In the genomic region with DNA sequence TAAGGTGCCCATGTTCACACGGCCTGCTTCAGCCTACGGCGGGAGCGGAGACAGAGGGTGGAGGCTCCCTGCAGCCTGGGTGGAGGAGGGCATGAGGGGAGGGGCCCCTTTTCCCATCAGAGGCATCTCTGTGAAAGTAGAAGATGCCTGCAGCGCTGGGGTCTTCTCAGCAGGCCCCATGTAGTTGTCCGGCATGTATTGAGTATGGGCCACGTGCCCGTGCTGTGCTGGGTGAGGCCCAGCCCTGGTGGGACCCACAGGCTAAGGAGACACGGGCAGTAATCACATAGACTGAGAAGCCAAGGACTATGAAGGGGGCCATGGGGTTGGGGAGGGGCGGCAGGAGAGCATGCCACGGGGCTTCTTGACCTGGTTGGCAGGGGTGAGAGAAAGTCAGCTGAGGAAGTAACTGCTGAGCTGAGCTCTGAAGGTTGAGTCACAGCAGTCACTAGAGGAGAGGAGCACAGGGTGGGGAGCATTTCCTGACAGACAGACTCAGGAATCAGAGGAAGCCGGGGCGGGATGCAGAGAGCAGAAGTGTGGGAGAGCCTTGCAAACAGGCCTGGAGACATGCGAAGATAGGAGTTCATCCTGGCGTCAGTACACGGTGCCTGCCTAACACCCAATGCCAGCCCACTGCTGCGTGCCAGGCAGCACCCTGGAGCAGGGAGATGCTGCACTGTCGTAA, we compare ENCODE assay signal across 17 cellular contexts. TPM values are rescaled to one million over a fixed set of nuclear protein-coding genes. Genes with fewer than 3 reads are reported as not detected.
A peak's percentile ranks its signal among the peaks of the same experiment; 100 is the strongest.
DNase-seq lines count a peak whose midpoint lies in the region; TF ChIP-seq lines count a peak whose summit lies in the region.
"Had no signal": no experiment of that assay in that cellular context is flagged by ENCODE, and none has a peak within 500 bp of the region (broad histone marks: within the 10 kb centered on the region; RNA-seq: fewer than 3 reads in every experiment).

No MANE protein-coding gene starts in this region.

- H3K27ac Mint-ChIP-seq in Calu3 (ENCODE audit: unreplicated experiment): no peak overlapping the region
- H3K27ac Mint-ChIP-seq: endodermal cell, natural killer cell had no signal

- no peaks in the 10 kb centered on the region for H3K9me3 Mint-ChIP-seq in Calu3 (ENCODE audit: low read depth, unreplicated experiment)
- H3K9me3 Mint-ChIP-seq: activated T-cell treated with anti-CD3 and anti-CD28 coated beads, Interleukin-2, amount 50 U/mL, for 4 hours; CD4-positive, alpha-beta memory T cell; endodermal cell; natural killer cell had no signal

- H3K27ac ChIP-seq in RWPE1: no peak overlapping the region
- H3K27ac ChIP-seq: ascending aorta had no signal

- intact Hi-C loops in Calu3 (cut with micrococcal nuclease; ENCODE audit: unreplicated experiment): no loop called here

- no TSS peak for BruUV-seq in Calu3 (replicated peaks; lab: Mats Ljungman, UMichigan)

- H3K4me1 Mint-ChIP-seq in Calu3 (ENCODE audit: low read depth, unreplicated experiment): no peaks in the 10 kb centered on the region
- H3K4me1 Mint-ChIP-seq: CD4-positive, alpha-beta memory T cell; endodermal cell had no signal

- H3K4me3 Mint-ChIP-seq in Calu3 (ENCODE audit: low read depth, unreplicated experiment): no peak overlapping the region
- H3K4me3 Mint-ChIP-seq: activated T-cell treated with anti-CD3 and anti-CD28 coated beads, Interleukin-2, amount 50 U/mL, for 4 hours; CD4-positive, alpha-beta memory T cell; endodermal cell; natural killer cell had no signal

- no peaks in the 10 kb centered on the region for H3K27me3 Mint-ChIP-seq in Calu3 (ENCODE audit: unreplicated experiment)
- H3K27me3 Mint-ChIP-seq: CD4-positive, alpha-beta memory T cell had no signal

- POLR2A ChIA-PET in RWPE1 (lab: Yijun Ruan, JAX; ENCODE audit: low non-redundant PET): no interaction called here

- H3K4me3 ChIP-seq in fibroblast of pulmonary artery (replicated peaks; ENCODE audit: low read depth, low read length): no peak overlapping the region
- H3K4me3 ChIP-seq: ascending aorta, MG63 had no signal

- TF ChIP-seq CTCF in fibroblast of pulmonary artery (IDR thresholded peaks at IDR 0.05; ENCODE audit: low read length, missing control alignments) (no peak), RWPE1 (conservative IDR thresholded peaks at IDR 0.05; ENCODE audit: low read depth) (no peak), Calu3 (IDR thresholded peaks at IDR 0.05; ENCODE audit: unreplicated experiment) (no peak)

- DNase-seq in Daoy (ENCODE audit: low read depth) (peak; percentile 23), MV-4-11 (lab: John Stamatoyannopoulos, UW) (peak; percentile 35), fibroblast of pulmonary artery (ENCODE audit: low read depth) (peak; percentile 72), nucleus accumbens (lab: John Stamatoyannopoulos, UW) (peak in 36 of 56 donors; percentile 7 to 86 (median 56)), SW 1271 (lab: John Stamatoyannopoulos, UW) (no peak), RWPE1 (ENCODE audit: low spot score) (no peak), DMS53 treated with DMSO at 0.1 percent for 48 hours (lab: John Stamatoyannopoulos, UW; ENCODE audit: unreplicated experiment) (no peak), Calu3 (no peak)
- DNase-seq: activated CD4-positive, alpha-beta T cell treated with anti-CD3 and anti-CD28 coated beads for 1 hour; activated T-cell treated with anti-CD3 and anti-CD28 coated beads, Interleukin-2, amount 50 U/mL, for 4 hours; CD4-positive, alpha-beta memory T cell; endodermal cell; left colon; MG63; natural killer cell; NK-92 treated with Interleukin-12 subunit alpha and Interleukin-12 subunit beta, amount 100 ng/mL, for 24 hours had no signal

- CTCF ChIA-PET in RWPE1 (lab: Yijun Ruan, JAX): interaction anchor here (0.6 to 1.6 kb wide), 2 partner anchors 266 to 342 kb away, joined by 5 read pairs; no protein-coding TSS in a partner anchor
- CTCF ChIA-PET in Calu3 (lab: Charles Lee): no interaction called here

- H3K36me3 Mint-ChIP-seq in Calu3 (ENCODE audit: insufficient read depth, unreplicated experiment): peaks cover 13% of the 10 kb centered on the region
- H3K36me3 Mint-ChIP-seq: CD4-positive, alpha-beta memory T cell; natural killer cell had no signal

RNA-seq across cellular contexts. Expression of gene PSEN2, which starts 21.6 kb away (rescaled TPM):
- total RNA-seq in Daoy (2014; rRNA removed; shearing (Covaris generic)): 15.7 and 21.8 TPM in 2 replicates
- 24.2 and 26.8 TPM in 2 replicates for total RNA-seq in Calu3 (2022)

RNA-seq across cellular contexts. Expression of gene COQ8A, which starts 48.1 kb away (rescaled TPM):
- 15.5 and 21.3 TPM in 2 replicates for total RNA-seq in Daoy (2014; rRNA removed; shearing (Covaris generic))
- total RNA-seq in Calu3 (2022): 21.9 and 24.6 TPM in 2 replicates

Comparison
In these comparisons a context has a peak if more than half of its experiments do, and no peak if none do; other contexts are left out.
1. DNase-seq: peak in Daoy (single experiment), MV-4-11 (single experiment), fibroblast of pulmonary artery (single experiment) and nucleus accumbens (36 of 56); none in SW 1271 (0 of 2), RWPE1 (single experiment), DMS53 treated with DMSO at 0.1 percent for 48 hours (single experiment) and Calu3 (single experiment).